In the genomic region with DNA sequence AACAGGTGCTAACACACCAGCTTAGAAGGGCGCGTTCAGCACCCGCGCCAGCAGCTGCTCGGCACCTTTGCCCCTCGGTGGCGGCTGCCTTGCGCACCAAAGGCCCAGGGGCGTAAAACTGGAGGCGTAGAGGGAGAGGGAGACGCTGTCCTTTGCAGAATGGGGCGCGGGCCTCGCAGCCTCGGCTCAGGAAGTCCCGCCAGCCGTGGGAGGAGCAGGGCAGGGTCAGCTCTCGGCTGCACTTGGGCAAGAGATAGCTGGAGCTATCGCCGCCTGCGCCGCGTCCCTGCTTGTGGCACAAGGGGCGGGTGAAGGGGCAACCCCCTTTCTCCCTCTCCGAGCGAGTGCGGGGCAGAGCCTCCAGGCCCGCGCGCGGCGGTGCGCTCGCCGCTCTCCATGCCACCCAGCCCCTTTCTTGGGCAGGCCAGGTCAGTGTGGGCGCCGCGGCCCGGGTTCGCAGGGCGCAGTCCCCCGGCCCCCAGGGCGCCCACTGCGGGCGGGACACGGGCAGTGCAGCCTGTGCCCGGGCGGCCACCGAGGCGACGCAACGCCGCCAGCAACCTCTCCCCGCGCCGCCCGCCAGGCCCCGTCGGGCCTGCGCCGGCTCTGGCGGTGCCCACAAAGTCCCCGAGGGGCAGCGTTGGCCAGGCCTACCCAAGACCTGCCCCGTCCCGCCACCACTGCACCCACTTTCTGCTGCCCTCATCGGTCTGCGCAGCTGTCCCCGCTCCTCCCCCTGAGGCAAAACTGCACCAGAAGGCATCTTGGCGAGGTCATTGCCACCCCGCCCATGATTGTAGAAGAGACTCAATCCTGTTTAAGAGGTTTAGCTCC, we compare ENCODE assay signal across 16 cellular contexts. TPM values are rescaled to one million over a fixed set of nuclear protein-coding genes. Genes with fewer than 3 reads are reported as not detected.
A peak's percentile ranks its signal among the peaks of the same experiment; 100 is the strongest.
DNase-seq lines count a peak whose midpoint lies in the region; ATAC-seq, FAIRE-seq and TF ChIP-seq lines count a peak whose summit lies in the region.
"Had no signal": no experiment of that assay in that cellular context is flagged by ENCODE, and none has a peak within 500 bp of the region (broad histone marks: within the 10 kb centered on the region; RNA-seq: fewer than 3 reads in every experiment).

No MANE protein-coding gene starts in this region.

- H2AFZ ChIP-seq in astrocyte (ENCODE audit: low read depth, low read length): no peak overlapping the region

- no peak for FAIRE-seq in astrocyte (lab: Jason Lieb, UNC)

- H4K20me1 ChIP-seq in astrocyte (ENCODE audit: insufficient read depth, low read length): no peaks in the 10 kb centered on the region

- H3K4me3 Mint-ChIP-seq in astrocyte (ENCODE audit: unreplicated experiment) (no peak overlapping the region), progenitor cell of endocrine pancreas (ENCODE audit: low read depth) (peak overlapping the region; percentile 66)
- H3K4me3 Mint-ChIP-seq: CD4-positive, CD25-positive, alpha-beta regulatory T cell; T-cell had no signal

- intact Hi-C loops in uterus (cut with DNase I; ENCODE audit: low total_unique reads): no loop called here

- H3K4me3 ChIP-seq in astrocyte (ENCODE audit: insufficient read depth, low read depth, low read length): no peak overlapping the region
- H3K4me3 ChIP-seq in iPS-18a (ENCODE audit: low read length): peak overlapping the region; percentile 30
- no peak overlapping the region for H3K4me3 ChIP-seq in uterus

- H3K79me2 ChIP-seq in astrocyte (ENCODE audit: insufficient read depth, low read length): no peaks in the 10 kb centered on the region

- H3K36me3 ChIP-seq in astrocyte (ENCODE audit: insufficient read depth, low read length) (no peaks in the 10 kb centered on the region), iPS-18a (ENCODE audit: control insufficient read depth, low read depth, low read length) (no peaks in the 10 kb centered on the region), uterus (no peaks in the 10 kb centered on the region)

- DNase-seq in ELF-1 (ENCODE audit: low read depth, low spot score): peak; percentile 64
- no peak for DNase-seq in astrocyte (ENCODE audit: low read depth)
- peak; percentile 24 for DNase-seq in progenitor cell of endocrine pancreas (ENCODE audit: low spot score, unreplicated experiment)
- no peak for DNase-seq in COLO829 (ENCODE audit: low spot score)
- no peak for DNase-seq in uterus
- DNase-seq in activated naive CD4-positive, alpha-beta T cell treated with Interleukin-2 at 50 U/mL for 16 hours: no peak
- DNase-seq: activated CD8-positive, alpha-beta memory T cell treated with anti-CD3 and anti-CD28 coated beads for 24 hours; amniotic stem cell; CD4-positive, CD25-positive, alpha-beta regulatory T cell; NCI-H1105 treated with DMSO at 0.1 percent for 48 hours had no signal

- H3K9me3 ChIP-seq in astrocyte (ENCODE audit: insufficient read depth, low read depth, low read length) (no peaks in the 10 kb centered on the region), iPS-18a (ENCODE audit: control insufficient read depth, low read depth, low read length) (no peaks in the 10 kb centered on the region), uterus (no peaks in the 10 kb centered on the region)

- peaks cover 31% of the 10 kb centered on the region for H3K27me3 Mint-ChIP-seq in astrocyte (ENCODE audit: low read depth, unreplicated experiment)
- H3K27me3 Mint-ChIP-seq in progenitor cell of endocrine pancreas: peaks cover 73% of the 10 kb centered on the region

- H3K27me3 ChIP-seq in astrocyte (ENCODE audit: insufficient read depth, low read length): peaks cover 30% of the 10 kb centered on the region
- peaks cover 37% of the 10 kb centered on the region for H3K27me3 ChIP-seq in iPS-18a (ENCODE audit: control insufficient read depth, insufficient read depth, low read length)
- peaks cover 0 to 12% of the 10 kb centered on the region in 2 donors for H3K27me3 ChIP-seq in uterus

- no peaks in the 10 kb centered on the region for H3K36me3 Mint-ChIP-seq in astrocyte (ENCODE audit: low read depth, unreplicated experiment)
- no peaks in the 10 kb centered on the region for H3K36me3 Mint-ChIP-seq in progenitor cell of endocrine pancreas (ENCODE audit: insufficient read depth)
- H3K36me3 Mint-ChIP-seq: CD4-positive, CD25-positive, alpha-beta regulatory T cell; T-cell had no signal

- no peak for TF ChIP-seq POLR2A in uterus (IDR thresholded peaks at IDR 0.05)

- TF ChIP-seq CTCF in astrocyte (IDR thresholded peaks at IDR 0.05; ENCODE audit: insufficient read depth, low read depth, low read length): no peak
- peak; percentile 62 for TF ChIP-seq CTCF in progenitor cell of endocrine pancreas (IDR thresholded peaks at IDR 0.05; ENCODE audit: unreplicated experiment)
- TF ChIP-seq CTCF in uterus (IDR thresholded peaks at IDR 0.05): no peak

- no peak overlapping the region for H3K27ac ChIP-seq in astrocyte (ENCODE audit: low read depth, low read length)
- no peak overlapping the region for H3K27ac ChIP-seq in iPS-18a (ENCODE audit: low read length)
- no peak overlapping the region for H3K27ac ChIP-seq in uterus
- H3K27ac ChIP-seq: epithelial cell of prostate had no signal

- peaks cover 4% of the 10 kb centered on the region for H3K9me3 Mint-ChIP-seq in astrocyte (ENCODE audit: unreplicated experiment)
- H3K9me3 Mint-ChIP-seq in progenitor cell of endocrine pancreas (ENCODE audit: low read depth): no peaks in the 10 kb centered on the region

- H3K4me1 ChIP-seq in astrocyte (ENCODE audit: insufficient read depth, low read length): no peaks in the 10 kb centered on the region
- no peaks in the 10 kb centered on the region for H3K4me1 ChIP-seq in iPS-18a (ENCODE audit: control insufficient read depth, low read depth, low read length)
- H3K4me1 ChIP-seq in uterus: no peaks in the 10 kb centered on the region

- peak overlapping the region; percentile 36 for H3K4me2 ChIP-seq in astrocyte (ENCODE audit: low read length)

- no peak for ATAC-seq in GM21717 (IDR thresholded peaks at IDR 0.05; ENCODE audit: unreplicated experiment)
- ATAC-seq: T-cell had no signal

- no peaks in the 10 kb centered on the region for H3K4me1 Mint-ChIP-seq in astrocyte (ENCODE audit: low read depth, unreplicated experiment)
- H3K4me1 Mint-ChIP-seq in progenitor cell of endocrine pancreas (ENCODE audit: low read depth): peaks cover 3% of the 10 kb centered on the region
- H3K4me1 Mint-ChIP-seq: CD4-positive, CD25-positive, alpha-beta regulatory T cell; T-cell had no signal

- H3K27ac Mint-ChIP-seq in astrocyte (ENCODE audit: unreplicated experiment) (no peak overlapping the region), progenitor cell of endocrine pancreas (no peak overlapping the region)
- H3K27ac Mint-ChIP-seq: CD4-positive, CD25-positive, alpha-beta regulatory T cell; T-cell had no signal

- H3K9ac ChIP-seq in astrocyte (ENCODE audit: low read length) (no peak overlapping the region), iPS-18a (ENCODE audit: low read length) (no peak overlapping the region)

RNA-seq across cellular contexts. Expression of gene NEUROD6, which starts 4.1 kb away (rescaled TPM):
- total RNA-seq in astrocyte: not detected in 2 replicates
- not detected in 2 replicates for total RNA-seq in progenitor cell of endocrine pancreas
- not detected for total RNA-seq in uterus
- total RNA-seq: CD4-positive, CD25-positive, alpha-beta regulatory T cell; lower leg skin; skeletal muscle tissue; T-cell had no signal

Comparison
In these comparisons a context has a peak if more than half of its experiments do, and no peak if none do; other contexts are left out.
1. DNase-seq: peak in ELF-1 (single experiment) and progenitor cell of endocrine pancreas (single experiment); none in astrocyte (single experiment), COLO829 (single experiment), uterus (0 of 2) and activated naive CD4-positive, alpha-beta T cell treated with Interleukin-2 at 50 U/mL for 16 hours (single experiment).